In the genomic region with DNA sequence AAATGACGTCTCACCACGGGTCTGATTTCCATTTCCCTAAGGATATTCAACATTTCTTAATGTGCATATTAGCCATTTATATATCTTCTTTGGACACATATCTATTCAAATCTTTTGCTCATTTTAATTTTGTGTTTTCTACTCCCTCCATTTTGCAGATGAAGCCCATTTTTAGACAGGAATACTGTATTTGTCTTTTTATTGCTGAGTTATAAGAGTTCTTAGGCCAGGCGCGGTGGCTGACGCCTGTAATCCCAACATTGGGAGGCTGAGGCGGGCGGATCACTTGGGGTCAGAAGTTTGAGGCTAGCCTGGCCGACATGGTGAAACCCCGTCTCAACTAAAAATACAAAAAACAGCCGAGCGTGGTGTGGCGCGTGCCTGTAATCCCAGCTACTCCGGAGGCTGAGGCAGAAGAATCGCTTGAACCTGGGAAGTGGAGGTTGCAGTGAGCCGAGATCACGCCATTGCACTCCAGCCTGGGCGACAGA, we compare ENCODE assay signal across 8 cellular contexts. TPM values are rescaled to one million over a fixed set of nuclear protein-coding genes. Genes with fewer than 3 reads are reported as not detected.
A peak's percentile ranks its signal among the peaks of the same experiment; 100 is the strongest.
DNase-seq lines count a peak whose midpoint lies in the region; ATAC-seq and TF ChIP-seq lines count a peak whose summit lies in the region.
"Not testable (repeated sequence)": the region's sequence is repeated elsewhere in the genome, so short reads cannot be mapped to it uniquely, and the experiment has no call there.

No MANE protein-coding gene starts in this region.

- H3K4me3 ChIP-seq in OCI-LY3 (ENCODE audit: low read length) (peak overlapping the region; percentile 98), ectodermal cell (ENCODE audit: insufficient read depth, low read depth, low read length) (peak overlapping the region; percentile 99), osteoblast (ENCODE audit: insufficient read depth, low read length) (peak overlapping the region; percentile 93), tibial artery (peak overlapping the region; percentile 98)

- H3K27me3 ChIP-seq in OCI-LY3 (ENCODE audit: low read depth, low read length); ectodermal cell (ENCODE audit: control insufficient read depth, insufficient read depth, low read length, poor library complexity, severe bottlenecking); osteoblast (ENCODE audit: insufficient read depth, low read length); tibial artery: not testable (repeated sequence)

- peak overlapping the region; percentile 78 for H3K4me2 ChIP-seq in OCI-LY3 (ENCODE audit: low read length)
- H3K4me2 ChIP-seq in osteoblast (ENCODE audit: insufficient read depth, low read length), result peak overlapping the region; percentile 98

- DNase-seq in EH (ENCODE audit: low read depth) (peak; percentile 22), iris pigment epithelial cell (ENCODE audit: low read depth) (peak; percentile 46), tibial artery (peak; percentile 35 to 71)
- not testable (repeated sequence) for DNase-seq in activated T-cell treated with anti-CD3 and anti-CD28 coated beads, Interleukin-2, amount 50 U/mL, for 4 hours; osteoblast (ENCODE audit: insufficient read length, low spot score, missing footprints)

- H3K4me1 Mint-ChIP-seq in activated T-cell treated with anti-CD3 and anti-CD28 coated beads, Interleukin-2, amount 50 U/mL, for 4 hours (ENCODE audit: low read depth), result peaks cover 43% of the 10 kb centered on the region

- H3K27ac ChIP-seq in OCI-LY3 (ENCODE audit: low read length); ectodermal cell (ENCODE audit: insufficient read depth, low read depth, low read length, poor library complexity, severe bottlenecking): not testable (repeated sequence)
- peak overlapping the region; percentile 98 for H3K27ac ChIP-seq in osteoblast (ENCODE audit: low read depth, low read length)
- H3K27ac ChIP-seq in tibial artery, result peak overlapping the region; percentile 99

- not testable (repeated sequence) for H3K27me3 Mint-ChIP-seq in activated T-cell treated with anti-CD3 and anti-CD28 coated beads, Interleukin-2, amount 50 U/mL, for 4 hours (ENCODE audit: low read depth)

- H3K9me3 Mint-ChIP-seq in activated T-cell treated with anti-CD3 and anti-CD28 coated beads, Interleukin-2, amount 50 U/mL, for 4 hours, result not testable (repeated sequence)

- peak overlapping the region; percentile 93 for H2AFZ ChIP-seq in OCI-LY3 (ENCODE audit: low read depth, low read length)
- peak overlapping the region; percentile 81 for H2AFZ ChIP-seq in osteoblast (ENCODE audit: low read length)

- intact Hi-C loops in tibial artery (cut with DNase I; ENCODE audit: low total_unique reads), result loop anchor here (5.0 kb wide), 1 partner anchor 36 kb away; a partner anchor contains a TSS

- peaks cover 11% of the 10 kb centered on the region for H3K36me3 ChIP-seq in OCI-LY3 (replicated peaks; ENCODE audit: low read depth, low read length)
- H3K36me3 ChIP-seq in ectodermal cell (ENCODE audit: control insufficient read depth, insufficient read depth, low read length); osteoblast (ENCODE audit: insufficient read depth, low read length); tibial artery: not testable (repeated sequence)

- H3K4me1 ChIP-seq in OCI-LY3 (ENCODE audit: low read length), result peaks cover 26% of the 10 kb centered on the region
- not testable (repeated sequence) for H3K4me1 ChIP-seq in ectodermal cell (ENCODE audit: control insufficient read depth, insufficient read depth, low read length)
- H3K4me1 ChIP-seq in osteoblast (ENCODE audit: insufficient read depth, low read length), result peaks cover 27% of the 10 kb centered on the region
- peaks cover 0 to 39% (median 16%) of the 10 kb centered on the region in 4 donors for H3K4me1 ChIP-seq in tibial artery

- not testable (repeated sequence) for TF ChIP-seq CTCF in OCI-LY3 (IDR thresholded peaks at IDR 0.05; ENCODE audit: low read depth, low read length); osteoblast (IDR thresholded peaks at IDR 0.05; ENCODE audit: extremely low read depth, low read depth, low read length); tibial artery (IDR thresholded peaks at IDR 0.05)

- H3K4me3 Mint-ChIP-seq in activated T-cell treated with anti-CD3 and anti-CD28 coated beads, Interleukin-2, amount 50 U/mL, for 4 hours, result peak overlapping the region; percentile 98

- H3K36me3 Mint-ChIP-seq in activated T-cell treated with anti-CD3 and anti-CD28 coated beads, Interleukin-2, amount 50 U/mL, for 4 hours (ENCODE audit: insufficient read depth), result not testable (repeated sequence)

- H3K79me2 ChIP-seq in OCI-LY3 (ENCODE audit: low read length) (peaks cover 45% of the 10 kb centered on the region), osteoblast (ENCODE audit: insufficient read depth, low read length) (peaks cover 54% of the 10 kb centered on the region)

- WGBS in ectodermal cell, 2 experiments, result 70 to 71% methylated on average over 17 to 18 of the region's 18 CpGs

- H4K20me1 ChIP-seq in OCI-LY3 (ENCODE audit: insufficient read depth, low read length) (peaks cover 37% of the 10 kb centered on the region), osteoblast (ENCODE audit: insufficient read depth, low read length) (peaks cover 38% of the 10 kb centered on the region)

- not testable (repeated sequence) for H3K9me3 ChIP-seq in OCI-LY3 (ENCODE audit: insufficient read depth, low read length); ectodermal cell (ENCODE audit: control insufficient read depth, low read length); osteoblast (ENCODE audit: low read depth, low read length); tibial artery

- H3K9ac ChIP-seq in OCI-LY3 (ENCODE audit: low read length), result peak overlapping the region; percentile 62

- ATAC-seq in HG02870 (IDR thresholded peaks at IDR 0.05; ENCODE audit: unreplicated experiment), result peak; percentile 12
- not testable (repeated sequence) for ATAC-seq in activated T-cell treated with anti-CD3 and anti-CD28 coated beads, Interleukin-2, amount 50 U/mL, for 4 hours

RNA-seq across cellular contexts. Expression of a gene that starts 0.6 kb away (rescaled TPM):
- total RNA-seq in activated T-cell treated with anti-CD3 and anti-CD28 coated beads, Interleukin-2, amount 50 U/mL, for 4 hours, result 100 to 1,000 TPM; 180 to 190 (median 183) TPM
- 144 TPM for polyA plus RNA-seq in ectodermal cell (2013, experiment 1 of 4)
- 137 TPM for polyA plus RNA-seq in ectodermal cell (2013, experiment 2 of 4)
- 98.9 TPM for polyA plus RNA-seq in ectodermal cell (2013, experiment 3 of 4)
- polyA plus RNA-seq in ectodermal cell (2013, experiment 4 of 4), result 123 TPM
- 162 and 172 TPM in 2 replicates for total RNA-seq in osteoblast

RNA-seq across cellular contexts. Expression of a gene that starts 5.9 kb away (rescaled TPM):
- 10 to 100 TPM; 22.5 to 29.7 (median 23.2) TPM for total RNA-seq in activated T-cell treated with anti-CD3 and anti-CD28 coated beads, Interleukin-2, amount 50 U/mL, for 4 hours
- polyA plus RNA-seq in ectodermal cell (2013, experiment 1 of 4), result 33.8 TPM
- 34.1 TPM for polyA plus RNA-seq in ectodermal cell (2013, experiment 2 of 4)
- polyA plus RNA-seq in ectodermal cell (2013, experiment 3 of 4), result 28.7 TPM
- polyA plus RNA-seq in ectodermal cell (2013, experiment 4 of 4), result 34.2 TPM
- 31.8 and 37.7 TPM in 2 replicates for total RNA-seq in osteoblast

RNA-seq across cellular contexts. Expression of a gene that starts 35.8 kb away (rescaled TPM):
- total RNA-seq in activated T-cell treated with anti-CD3 and anti-CD28 coated beads, Interleukin-2, amount 50 U/mL, for 4 hours, result 1 to 10 TPM in 2 of 3 donors, under 1 TPM in 1; 0.90 to 1.9 (median 1.3) TPM
- polyA plus RNA-seq in ectodermal cell (2013, experiment 1 of 4), result 106 TPM
- 108 TPM for polyA plus RNA-seq in ectodermal cell (2013, experiment 2 of 4)
- 87.9 TPM for polyA plus RNA-seq in ectodermal cell (2013, experiment 3 of 4)
- polyA plus RNA-seq in ectodermal cell (2013, experiment 4 of 4), result 98.6 TPM
- total RNA-seq in osteoblast, result 86.9 and 96.3 TPM in 2 replicates

RNA-seq across cellular contexts. Expression of a gene that starts 40.6 kb away (rescaled TPM):
- 10 to 100 TPM; 10.1 to 13.8 (median 12.9) TPM for total RNA-seq in activated T-cell treated with anti-CD3 and anti-CD28 coated beads, Interleukin-2, amount 50 U/mL, for 4 hours
- 21.1 TPM for polyA plus RNA-seq in ectodermal cell (2013, experiment 1 of 4)
- polyA plus RNA-seq in ectodermal cell (2013, experiment 2 of 4), result 22.9 TPM
- polyA plus RNA-seq in ectodermal cell (2013, experiment 3 of 4), result 21.1 TPM
- polyA plus RNA-seq in ectodermal cell (2013, experiment 4 of 4), result 25.6 TPM
- total RNA-seq in osteoblast, result 10.1 and 11.2 TPM in 2 replicates

RNA-seq across cellular contexts. Expression of a gene that starts 44.4 kb away (rescaled TPM):
- total RNA-seq in activated T-cell treated with anti-CD3 and anti-CD28 coated beads, Interleukin-2, amount 50 U/mL, for 4 hours, result 1 to 10 TPM in 2 of 3 donors, under 1 TPM in 1; 0.84 to 1.1 (median 1.1) TPM
- not detected for polyA plus RNA-seq in ectodermal cell (2013, experiment 1 of 4)
- not detected for polyA plus RNA-seq in ectodermal cell (2013, experiment 2 of 4)
- not detected for polyA plus RNA-seq in ectodermal cell (2013, experiment 3 of 4)
- polyA plus RNA-seq in ectodermal cell (2013, experiment 4 of 4), result 0.45 TPM
- total RNA-seq in osteoblast, result 1.1 and 1.2 TPM in 2 replicates

Comparison
In these comparisons a context has a peak if more than half of its experiments do, and no peak if none do; other contexts are left out.
1. RNA of a gene that starts 35.8 kb away (total RNA-seq): 86.9 to 96.3 TPM in osteoblast; 0.90 to 1.9 TPM in activated T-cell treated with anti-CD3 and anti-CD28 coated beads, Interleukin-2, amount 50 U/mL, for 4 hours; every median in the first group is over 10 times any median in the second.
2. Peak in every context shown above with its lines, with median percentiles within 50 percentile points of each other: H3K4me3 ChIP-seq.